Comparison of ENCODE assay signal across 1 cellular context in the genomic region with DNA sequence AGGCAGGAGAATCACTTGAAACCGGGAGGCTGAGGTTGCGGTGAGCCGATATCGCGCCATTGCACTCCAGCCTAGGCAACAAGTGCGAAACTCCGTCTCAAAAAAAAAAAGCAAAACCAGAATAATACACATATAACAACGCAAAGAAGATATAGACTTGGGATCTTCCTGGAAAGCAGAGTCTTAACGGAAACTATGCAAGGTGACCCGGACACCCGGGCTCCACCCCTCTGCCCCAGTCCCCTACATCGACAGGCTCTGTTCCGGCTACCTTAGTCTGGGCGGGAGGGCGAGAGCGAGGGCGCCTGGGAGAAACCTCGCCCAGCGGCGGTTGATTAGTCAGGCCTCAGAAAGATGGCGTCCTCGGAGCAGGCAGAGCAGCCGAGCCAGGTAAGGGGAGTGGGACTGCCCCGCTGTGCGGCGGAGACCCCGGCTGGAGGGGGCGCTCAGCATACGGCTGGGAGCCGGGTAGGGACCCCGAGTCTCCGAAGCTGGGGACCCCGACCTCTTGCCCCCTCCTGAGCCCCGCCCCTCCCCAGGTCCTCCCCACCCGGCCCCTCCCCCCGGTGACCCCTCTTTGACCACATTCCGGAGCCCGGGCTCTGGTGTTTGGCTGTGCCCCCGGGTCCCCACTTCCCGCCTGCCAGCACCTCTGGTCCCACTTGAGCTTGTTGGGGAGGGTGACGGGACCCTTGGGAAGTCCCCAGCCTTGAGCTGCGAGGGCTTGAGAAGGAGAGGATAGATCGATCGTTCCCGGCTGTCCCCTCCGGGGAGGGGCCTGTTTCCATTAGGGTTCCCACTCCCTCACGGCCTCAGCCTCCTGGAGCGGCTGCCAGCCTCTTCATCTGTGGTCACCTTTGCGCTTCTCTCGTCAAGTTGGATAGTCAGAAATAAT.
TF ChIP-seq lines count a peak whose summit lies in the region.

A gene with protein sequence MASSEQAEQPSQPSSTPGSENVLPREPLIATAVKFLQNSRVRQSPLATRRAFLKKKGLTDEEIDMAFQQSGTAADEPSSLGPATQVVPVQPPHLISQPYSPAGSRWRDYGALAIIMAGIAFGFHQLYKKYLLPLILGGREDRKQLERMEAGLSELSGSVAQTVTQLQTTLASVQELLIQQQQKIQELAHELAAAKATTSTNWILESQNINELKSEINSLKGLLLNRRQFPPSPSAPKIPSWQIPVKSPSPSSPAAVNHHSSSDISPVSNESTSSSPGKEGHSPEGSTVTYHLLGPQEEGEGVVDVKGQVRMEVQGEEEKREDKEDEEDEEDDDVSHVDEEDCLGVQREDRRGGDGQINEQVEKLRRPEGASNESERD (plus strand): TSS at position 338 of the 895 bp plus-strand sequence. CDS start 17 bp downstream, at position 355.

TF ChIP-seq in HepG2, 621 proteins besides CTCF, POLR2A, EP300 and RAD21 (continued from another document and continues in another):
- TF ChIP-seq, protein P1, sequence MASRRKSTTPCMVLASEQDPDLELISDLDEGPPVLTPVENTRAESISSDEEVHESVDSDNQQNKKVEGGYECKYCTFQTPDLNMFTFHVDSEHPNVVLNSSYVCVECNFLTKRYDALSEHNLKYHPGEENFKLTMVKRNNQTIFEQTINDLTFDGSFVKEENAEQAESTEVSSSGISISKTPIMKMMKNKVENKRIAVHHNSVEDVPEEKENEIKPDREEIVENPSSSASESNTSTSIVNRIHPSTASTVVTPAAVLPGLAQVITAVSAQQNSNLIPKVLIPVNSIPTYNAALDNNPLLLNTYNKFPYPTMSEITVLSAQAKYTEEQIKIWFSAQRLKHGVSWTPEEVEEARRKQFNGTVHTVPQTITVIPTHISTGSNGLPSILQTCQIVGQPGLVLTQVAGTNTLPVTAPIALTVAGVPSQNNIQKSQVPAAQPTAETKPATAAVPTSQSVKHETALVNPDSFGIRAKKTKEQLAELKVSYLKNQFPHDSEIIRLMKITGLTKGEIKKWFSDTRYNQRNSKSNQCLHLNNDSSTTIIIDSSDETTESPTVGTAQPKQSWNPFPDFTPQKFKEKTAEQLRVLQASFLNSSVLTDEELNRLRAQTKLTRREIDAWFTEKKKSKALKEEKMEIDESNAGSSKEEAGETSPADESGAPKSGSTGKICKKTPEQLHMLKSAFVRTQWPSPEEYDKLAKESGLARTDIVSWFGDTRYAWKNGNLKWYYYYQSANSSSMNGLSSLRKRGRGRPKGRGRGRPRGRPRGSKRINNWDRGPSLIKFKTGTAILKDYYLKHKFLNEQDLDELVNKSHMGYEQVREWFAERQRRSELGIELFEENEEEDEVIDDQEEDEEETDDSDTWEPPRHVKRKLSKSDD (CRISPR knock-in tag; IDR thresholded peaks at IDR 0.05; ENCODE audit: low read depth), result 0 out of 2 replicates have a peak, but pooled peaks have one; percentile 46
- TF ChIP-seq HOXD1 (CRISPR knock-in tag; IDR thresholded peaks at IDR 0.05) (peak; percentile 76), ZNF639 (CRISPR knock-in tag; conservative IDR thresholded peaks at IDR 0.05) (0 out of 2 replicates have a peak, but pooled peaks have one; percentile 11), HOXA3 (CRISPR knock-in tag; IDR thresholded peaks at IDR 0.05) (peak; percentile 96), TARDBP (CRISPR knock-in tag; IDR thresholded peaks at IDR 0.05) (peak; percentile 83; the same call in 1 of the 2 replicates), XRCC5 (optimal IDR thresholded peaks at IDR 0.05; ENCODE audit: low read length) (peak; percentile 100), ZNF644 (CRISPR knock-in tag; IDR thresholded peaks at IDR 0.05; ENCODE audit: low read depth) (no peak), FOXA3 (CRISPR knock-in tag; IDR thresholded peaks at IDR 0.05) (no peak), PHF20 (CRISPR knock-in tag; IDR thresholded peaks at IDR 0.05) (peak; percentile 87), ZNF768 (CRISPR knock-in tag; IDR thresholded peaks at IDR 0.05) (peak; percentile 32; the same call in 1 of the 2 replicates), BRD4 (CRISPR knock-in tag; IDR thresholded peaks at IDR 0.05) (peak; percentile 91), ZNF335 (CRISPR knock-in tag; IDR thresholded peaks at IDR 0.05) (peak; percentile 77; the same call in 1 of the 2 replicates), RARA (CRISPR knock-in tag; IDR thresholded peaks at IDR 0.05) (peak; percentile 73), SRSF1 (optimal IDR thresholded peaks at IDR 0.05; ENCODE audit: low read depth, low read length) (no peak), RFXAP (CRISPR knock-in tag; IDR thresholded peaks at IDR 0.05; ENCODE audit: borderline replicate concordance) (peak; percentile 61; the same call in 1 of the 2 replicates), ZNF350 (CRISPR knock-in tag; IDR thresholded peaks at IDR 0.05; ENCODE audit: borderline replicate concordance, low read depth) (peak; percentile 65), YY1 (IDR thresholded peaks at IDR 0.05; ENCODE audit: insufficient read depth, insufficient replicate concordance, low read depth, low read length) (peak; percentile 98), FOXA1 (IDR thresholded peaks at IDR 0.05) (no peak), FOXA1 (CRISPR knock-in tag; IDR thresholded peaks at IDR 0.05) (0 out of 2 replicates have a peak, but pooled peaks have one; percentile 15), ZNF784 (CRISPR knock-in tag; IDR thresholded peaks at IDR 0.05; ENCODE audit: borderline replicate concordance) (no peak), ELK4 (CRISPR knock-in tag; IDR thresholded peaks at IDR 0.05; ENCODE audit: borderline replicate concordance) (no peak), ZSCAN20 (CRISPR knock-in tag; IDR thresholded peaks at IDR 0.05; ENCODE audit: borderline replicate concordance) (peak; percentile 78; the same call in 1 of the 2 replicates), ZNF552 (CRISPR knock-in tag; IDR thresholded peaks at IDR 0.05; ENCODE audit: borderline replicate concordance) (no peak), RFXANK (CRISPR knock-in tag; IDR thresholded peaks at IDR 0.05) (0 out of 2 replicates have a peak, but pooled peaks have one; percentile 31), GTF3A (CRISPR knock-in tag; conservative IDR thresholded peaks at IDR 0.05) (no peak), CEBPB (IDR thresholded peaks at IDR 0.05; ENCODE audit: borderline replicate concordance, low read depth, low read length) (no peak), TRIM24 (CRISPR knock-in tag; IDR thresholded peaks at IDR 0.05) (no peak), TSC22D2 (CRISPR knock-in tag; IDR thresholded peaks at IDR 0.05; ENCODE audit: borderline replicate concordance) (no peak), ZNF44 (CRISPR knock-in tag; IDR thresholded peaks at IDR 0.05) (0 out of 2 replicates have a peak, but pooled peaks have one; percentile 60), MYC (CRISPR knock-in tag; IDR thresholded peaks at IDR 0.05; ENCODE audit: borderline replicate concordance) (peak; percentile 72; the same call in 1 of the 2 replicates), NR2F1 (CRISPR knock-in tag; IDR thresholded peaks at IDR 0.05) (peak in 1 of 2 experiments; percentile 23; a peak in 2 of 4 replicates), ZFY (CRISPR knock-in tag; IDR thresholded peaks at IDR 0.05) (peak; percentile 84), KMT2A (CRISPR knock-in tag; IDR thresholded peaks at IDR 0.05) (peak; percentile 89), ZNF253 (CRISPR knock-in tag; IDR thresholded peaks at IDR 0.05; ENCODE audit: borderline replicate concordance) (no peak), RBM39 (IDR thresholded peaks at IDR 0.05; ENCODE audit: low read depth, low read length, poor library complexity, severe bottlenecking) (peak; percentile 91), ZNF567 (CRISPR knock-in tag; IDR thresholded peaks at IDR 0.05; ENCODE audit: borderline replicate concordance) (no peak), CENPX (CRISPR knock-in tag; IDR thresholded peaks at IDR 0.05) (no peak)
- TF ChIP-seq, protein P2, sequence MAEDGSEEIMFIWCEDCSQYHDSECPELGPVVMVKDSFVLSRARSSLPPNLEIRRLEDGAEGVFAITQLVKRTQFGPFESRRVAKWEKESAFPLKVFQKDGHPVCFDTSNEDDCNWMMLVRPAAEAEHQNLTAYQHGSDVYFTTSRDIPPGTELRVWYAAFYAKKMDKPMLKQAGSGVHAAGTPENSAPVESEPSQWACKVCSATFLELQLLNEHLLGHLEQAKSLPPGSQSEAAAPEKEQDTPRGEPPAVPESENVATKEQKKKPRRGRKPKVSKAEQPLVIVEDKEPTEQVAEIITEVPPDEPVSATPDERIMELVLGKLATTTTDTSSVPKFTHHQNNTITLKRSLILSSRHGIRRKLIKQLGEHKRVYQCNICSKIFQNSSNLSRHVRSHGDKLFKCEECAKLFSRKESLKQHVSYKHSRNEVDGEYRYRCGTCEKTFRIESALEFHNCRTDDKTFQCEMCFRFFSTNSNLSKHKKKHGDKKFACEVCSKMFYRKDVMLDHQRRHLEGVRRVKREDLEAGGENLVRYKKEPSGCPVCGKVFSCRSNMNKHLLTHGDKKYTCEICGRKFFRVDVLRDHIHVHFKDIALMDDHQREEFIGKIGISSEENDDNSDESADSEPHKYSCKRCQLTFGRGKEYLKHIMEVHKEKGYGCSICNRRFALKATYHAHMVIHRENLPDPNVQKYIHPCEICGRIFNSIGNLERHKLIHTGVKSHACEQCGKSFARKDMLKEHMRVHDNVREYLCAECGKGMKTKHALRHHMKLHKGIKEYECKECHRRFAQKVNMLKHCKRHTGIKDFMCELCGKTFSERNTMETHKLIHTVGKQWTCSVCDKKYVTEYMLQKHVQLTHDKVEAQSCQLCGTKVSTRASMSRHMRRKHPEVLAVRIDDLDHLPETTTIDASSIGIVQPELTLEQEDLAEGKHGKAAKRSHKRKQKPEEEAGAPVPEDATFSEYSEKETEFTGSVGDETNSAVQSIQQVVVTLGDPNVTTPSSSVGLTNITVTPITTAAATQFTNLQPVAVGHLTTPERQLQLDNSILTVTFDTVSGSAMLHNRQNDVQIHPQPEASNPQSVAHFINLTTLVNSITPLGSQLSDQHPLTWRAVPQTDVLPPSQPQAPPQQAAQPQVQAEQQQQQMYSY (CRISPR knock-in tag; IDR thresholded peaks at IDR 0.05), result no peak
- TF ChIP-seq, protein P3, sequence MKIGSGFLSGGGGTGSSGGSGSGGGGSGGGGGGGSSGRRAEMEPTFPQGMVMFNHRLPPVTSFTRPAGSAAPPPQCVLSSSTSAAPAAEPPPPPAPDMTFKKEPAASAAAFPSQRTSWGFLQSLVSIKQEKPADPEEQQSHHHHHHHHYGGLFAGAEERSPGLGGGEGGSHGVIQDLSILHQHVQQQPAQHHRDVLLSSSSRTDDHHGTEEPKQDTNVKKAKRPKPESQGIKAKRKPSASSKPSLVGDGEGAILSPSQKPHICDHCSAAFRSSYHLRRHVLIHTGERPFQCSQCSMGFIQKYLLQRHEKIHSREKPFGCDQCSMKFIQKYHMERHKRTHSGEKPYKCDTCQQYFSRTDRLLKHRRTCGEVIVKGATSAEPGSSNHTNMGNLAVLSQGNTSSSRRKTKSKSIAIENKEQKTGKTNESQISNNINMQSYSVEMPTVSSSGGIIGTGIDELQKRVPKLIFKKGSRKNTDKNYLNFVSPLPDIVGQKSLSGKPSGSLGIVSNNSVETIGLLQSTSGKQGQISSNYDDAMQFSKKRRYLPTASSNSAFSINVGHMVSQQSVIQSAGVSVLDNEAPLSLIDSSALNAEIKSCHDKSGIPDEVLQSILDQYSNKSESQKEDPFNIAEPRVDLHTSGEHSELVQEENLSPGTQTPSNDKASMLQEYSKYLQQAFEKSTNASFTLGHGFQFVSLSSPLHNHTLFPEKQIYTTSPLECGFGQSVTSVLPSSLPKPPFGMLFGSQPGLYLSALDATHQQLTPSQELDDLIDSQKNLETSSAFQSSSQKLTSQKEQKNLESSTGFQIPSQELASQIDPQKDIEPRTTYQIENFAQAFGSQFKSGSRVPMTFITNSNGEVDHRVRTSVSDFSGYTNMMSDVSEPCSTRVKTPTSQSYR (CRISPR knock-in tag; IDR thresholded peaks at IDR 0.05; ENCODE audit: borderline replicate concordance), result peak; percentile 60; the same call in 1 of the 2 replicates
- TF ChIP-seq, protein P4, sequence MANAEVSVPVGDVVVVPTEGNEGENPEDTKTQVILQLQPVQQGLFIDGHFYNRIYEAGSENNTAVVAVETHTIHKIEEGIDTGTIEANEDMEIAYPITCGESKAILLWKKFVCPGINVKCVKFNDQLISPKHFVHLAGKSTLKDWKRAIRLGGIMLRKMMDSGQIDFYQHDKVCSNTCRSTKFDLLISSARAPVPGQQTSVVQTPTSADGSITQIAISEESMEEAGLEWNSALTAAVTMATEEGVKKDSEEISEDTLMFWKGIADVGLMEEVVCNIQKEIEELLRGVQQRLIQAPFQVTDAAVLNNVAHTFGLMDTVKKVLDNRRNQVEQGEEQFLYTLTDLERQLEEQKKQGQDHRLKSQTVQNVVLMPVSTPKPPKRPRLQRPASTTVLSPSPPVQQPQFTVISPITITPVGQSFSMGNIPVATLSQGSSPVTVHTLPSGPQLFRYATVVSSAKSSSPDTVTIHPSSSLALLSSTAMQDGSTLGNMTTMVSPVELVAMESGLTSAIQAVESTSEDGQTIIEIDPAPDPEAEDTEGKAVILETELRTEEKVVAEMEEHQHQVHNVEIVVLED (CRISPR knock-in tag; IDR thresholded peaks at IDR 0.05; ENCODE audit: borderline replicate concordance), result peak; percentile 57
- TF ChIP-seq, protein P5, sequence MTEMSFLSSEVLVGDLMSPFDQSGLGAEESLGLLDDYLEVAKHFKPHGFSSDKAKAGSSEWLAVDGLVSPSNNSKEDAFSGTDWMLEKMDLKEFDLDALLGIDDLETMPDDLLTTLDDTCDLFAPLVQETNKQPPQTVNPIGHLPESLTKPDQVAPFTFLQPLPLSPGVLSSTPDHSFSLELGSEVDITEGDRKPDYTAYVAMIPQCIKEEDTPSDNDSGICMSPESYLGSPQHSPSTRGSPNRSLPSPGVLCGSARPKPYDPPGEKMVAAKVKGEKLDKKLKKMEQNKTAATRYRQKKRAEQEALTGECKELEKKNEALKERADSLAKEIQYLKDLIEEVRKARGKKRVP (CRISPR knock-in tag; IDR thresholded peaks at IDR 0.05), result no peak
